8 cellular contexts compared by ENCODE assay signal in genomic region chr9:15135167-15135792, GRCh38.
DNase-seq lines count a peak whose midpoint lies in the region; ATAC-seq and TF ChIP-seq lines count a peak whose summit lies in the region.

No MANE protein-coding gene starts in this region.

- 23% methylated on average over 18 of the region's 18 CpGs for WGBS in SK-N-SH (ENCODE audit: low lambda C conversion rate)

- CTCF ChIA-PET in SK-N-SH (lab: Yijun Ruan, JAX) = interaction anchor here (0.6 to 6.0 kb wide), 42 partner anchors 9 to 1708 kb away, joined by 3 to 37 read pairs (median 4); no protein-coding TSS in a partner anchor

- ATAC-seq in HG02588 (IDR thresholded peaks at IDR 0.05; ENCODE audit: unreplicated experiment) = peak; percentile 89

- peak; percentile 81 for TF ChIP-seq CTCF in SK-N-SH (IDR thresholded peaks at IDR 0.05)
- TF ChIP-seq CTCF in ascending aorta (IDR thresholded peaks at IDR 0.05) = peak; percentile 78 to 96 (median 93)

- peak in 1 of 2 experiments; percentile 10; a peak in 1 of 4 replicates for TF ChIP-seq EP300 in SK-N-SH (IDR thresholded peaks at IDR 0.05; ENCODE audit: borderline replicate concordance in 1 of 2, low read depth in 1 of 2, low read length in 1 of 2)

- DNase-seq in SIG-M5 treated with dmso at 0.1 percent for 504 hours (lab: John Stamatoyannopoulos, UW; ENCODE audit: unreplicated experiment) (peak; percentile 47), SIG-M5 (lab: John Stamatoyannopoulos, UW) (no peak), NAMALWA (ENCODE audit: low spot score) (peak; percentile 74), SK-N-SH (peak; percentile 82), ascending aorta (ENCODE audit: low spot score in 2 of 2) (peak in 1 of 2 donors; percentile 81), hepatic stellate cell (ENCODE audit: low spot score) (peak; percentile 64), renal cortical epithelial cell (ENCODE audit: low read depth) (peak; percentile 65)

- TF ChIP-seq RAD21 in SK-N-SH (IDR thresholded peaks at IDR 0.05; ENCODE audit: low read length) = peak; percentile 96

- H3K4me3 ChIP-seq in SK-N-SH (ENCODE audit: low read depth in 2 of 2, low read length in 1 of 2) (peak overlapping the region; percentile 28 to 50; a peak in 3 of 4 replicates), ascending aorta (peak overlapping the region; percentile 24 to 42)

- H3K9me2 ChIP-seq in SK-N-SH = no peaks in the 10 kb centered on the region

- H3K27ac ChIP-seq in SK-N-SH (ENCODE audit: low read depth in 2 of 2, low read length in 1 of 2) (peak overlapping the region in 1 of 2 experiments; percentile 23; a peak in 1 of 4 replicates), ascending aorta (no peak overlapping the region)

- no peaks in the 10 kb centered on the region for H3F3A ChIP-seq in SK-N-SH (replicated peaks; ENCODE audit: insufficient read depth)

- peak overlapping the region; percentile 80 for H3K4me2 ChIP-seq in SK-N-SH

- no peaks in the 10 kb centered on the region for H3K27me3 ChIP-seq in SK-N-SH (ENCODE audit: insufficient read depth)
- H3K27me3 ChIP-seq in ascending aorta = no peaks in the 10 kb centered on the region

- H3K4me1 ChIP-seq in SK-N-SH (ENCODE audit: control insufficient read depth in 1 of 2, insufficient read depth in 2 of 2, low read depth in 1 of 2, low read length in 1 of 2) (peaks cover 0 to 3% of the 10 kb centered on the region in 2 experiments; a peak in 1 of 4 replicates), ascending aorta (peaks cover 0 to 8% of the 10 kb centered on the region in 2 donors)

- no peaks in the 10 kb centered on the region for H4K20me1 ChIP-seq in SK-N-SH (ENCODE audit: insufficient read depth)

- H3K36me3 ChIP-seq in SK-N-SH (replicated peaks in 1 of 2; ENCODE audit: control insufficient read depth in 1 of 2, insufficient read depth in 2 of 2, low read length in 1 of 2) (no peaks in the 10 kb centered on the region), ascending aorta (no peaks in the 10 kb centered on the region)

- peak overlapping the region; percentile 94 for H2AFZ ChIP-seq in SK-N-SH (ENCODE audit: low read depth)

- 0 out of 2 replicates have a peak overlapping the region, but pooled peaks have one; percentile 19 for H3K9ac ChIP-seq in SK-N-SH

- intact Hi-C loops in ascending aorta (cut with DNase I) = loop anchor here (10.0 kb wide), 1 partner anchor 320 kb away; no protein-coding TSS in a partner anchor

- H3K79me2 ChIP-seq in SK-N-SH (ENCODE audit: insufficient read depth) = no peaks in the 10 kb centered on the region

- H3K9me3 ChIP-seq in SK-N-SH (no peaks in the 10 kb centered on the region), ascending aorta (no peaks in the 10 kb centered on the region)

- POLR2A ChIA-PET in SK-N-SH (lab: Yijun Ruan, JAX) = no interaction called here

TF ChIP-seq in SK-N-SH, 30 proteins besides CTCF, POLR2A, EP300 and RAD21:
- TF ChIP-seq CHD2 (IDR thresholded peaks at IDR 0.05; ENCODE audit: low read length, partially characterized antibody) (peak; percentile 23), EZH2phosphoT487 (IDR thresholded peaks at IDR 0.05; ENCODE audit: borderline replicate concordance, low read depth) (no peak), POLR2AphosphoS5 (IDR thresholded peaks at IDR 0.05; ENCODE audit: low read depth, low read length) (no peak), FOXJ3 (CRISPR knock-in tag; IDR thresholded peaks at IDR 0.05) (peak; percentile 38; the same call in 1 of the 2 replicates), SMC3 (IDR thresholded peaks at IDR 0.05; ENCODE audit: low read depth, low read length) (peak; percentile 78), TCF12 (IDR thresholded peaks at IDR 0.05) (peak; percentile 5; the same call in 1 of the 2 replicates), MXI1 (IDR thresholded peaks at IDR 0.05; ENCODE audit: low read depth, low read length) (peak; percentile 77), TAF1 (IDR thresholded peaks at IDR 0.05; ENCODE audit: borderline replicate concordance, low read depth, low read length) (no peak), RCOR1 (IDR thresholded peaks at IDR 0.05; ENCODE audit: low read length) (peak; percentile 29; the same call in 1 of the 2 replicates)
